ENCODE assay signal across 10 cellular contexts in genomic region chr12:56261503-56262230, GRCh38. TPM values are rescaled to one million over a fixed set of nuclear protein-coding genes. Genes with fewer than 3 reads are reported as not detected.
DNase-seq lines count a peak whose midpoint lies in the region; ATAC-seq and TF ChIP-seq lines count a peak whose summit lies in the region.
"Had no signal": no experiment of that assay in that cellular context is flagged by ENCODE, and none has a peak within 500 bp of the region (broad histone marks: within the 10 kb centered on the region; RNA-seq: fewer than 3 reads in every experiment).

No MANE protein-coding gene starts in this region.

- H3K4me1 ChIP-seq in Caco-2 (peaks cover 38% of the 10 kb centered on the region), prostate gland (replicated peaks) (peaks cover 5% of the 10 kb centered on the region)

- H3K27me3 ChIP-seq in Caco-2 (replicated peaks; ENCODE audit: control insufficient read depth, insufficient read depth, low read length) (no peaks in the 10 kb centered on the region), prostate gland (replicated peaks; ENCODE audit: insufficient read depth) (no peaks in the 10 kb centered on the region)

- H3K4me3 ChIP-seq in Caco-2 (ENCODE audit: low read depth, low read length), result no peak overlapping the region
- no peak overlapping the region for H3K4me3 ChIP-seq in prostate gland

- intact Hi-C loops in Caco-2 (cut with micrococcal nuclease; ENCODE audit: unreplicated experiment), result no loop called here
- intact Hi-C loops in prostate gland (cut with DNase I), result no loop called here

- TF ChIP-seq POLR2A in prostate gland (IDR thresholded peaks at IDR 0.05), result no peak

- H3K27me3 Mint-ChIP-seq in Caco-2 (ENCODE audit: insufficient read depth, unreplicated experiment) (no peaks in the 10 kb centered on the region), chondrocyte (ENCODE audit: low read depth) (no peaks in the 10 kb centered on the region)
- no peaks in the 10 kb centered on the region for H3K27me3 Mint-ChIP-seq in stimulated activated naive B cell treated with anti-CD40 and anti-IgM and Interleukin-4, amounts not matched to agents 10 μg/mL and 1 μg/mL and 100 μg/mL, for 72 hours

- H3K4me1 Mint-ChIP-seq in Caco-2 (ENCODE audit: low read depth, unreplicated experiment) (peaks cover 30% of the 10 kb centered on the region), chondrocyte (ENCODE audit: low read depth) (peaks cover 31% of the 10 kb centered on the region)
- peaks cover 13 to 22% of the 10 kb centered on the region in 2 donors for H3K4me1 Mint-ChIP-seq in stimulated activated naive B cell treated with anti-CD40 and anti-IgM and Interleukin-4, amounts not matched to agents 10 μg/mL and 1 μg/mL and 100 μg/mL, for 72 hours

- H3K36me3 ChIP-seq in Caco-2 (ENCODE audit: control insufficient read depth, insufficient read depth, low read length) (no peaks in the 10 kb centered on the region), prostate gland (no peaks in the 10 kb centered on the region)

- H3K9me3 Mint-ChIP-seq in Caco-2 (ENCODE audit: unreplicated experiment) (peaks cover 10% of the 10 kb centered on the region), chondrocyte (ENCODE audit: low read depth) (no peaks in the 10 kb centered on the region)
- H3K9me3 Mint-ChIP-seq in stimulated activated naive B cell treated with anti-CD40 and anti-IgM and Interleukin-4, amounts not matched to agents 10 μg/mL and 1 μg/mL and 100 μg/mL, for 72 hours, result no peaks in the 10 kb centered on the region

- H3K36me3 Mint-ChIP-seq in Caco-2 (ENCODE audit: insufficient read depth, unreplicated experiment) (peaks cover 14% of the 10 kb centered on the region), chondrocyte (ENCODE audit: low read depth) (no peaks in the 10 kb centered on the region)
- H3K36me3 Mint-ChIP-seq in stimulated activated naive B cell treated with anti-CD40 and anti-IgM and Interleukin-4, amounts not matched to agents 10 μg/mL and 1 μg/mL and 100 μg/mL, for 72 hours, result no peaks in the 10 kb centered on the region

- H3K9me3 ChIP-seq in Caco-2 (no peaks in the 10 kb centered on the region), prostate gland (no peaks in the 10 kb centered on the region)

- no TSS peak for BruUV-seq in Caco-2 (replicated peaks; lab: Mats Ljungman, UMichigan)

- H3K4me3 Mint-ChIP-seq in Caco-2 (ENCODE audit: unreplicated experiment) (peak overlapping the region; percentile 29), chondrocyte (ENCODE audit: unreplicated experiment) (no peak overlapping the region)
- no peak overlapping the region for H3K4me3 Mint-ChIP-seq in stimulated activated naive B cell treated with anti-CD40 and anti-IgM and Interleukin-4, amounts not matched to agents 10 μg/mL and 1 μg/mL and 100 μg/mL, for 72 hours

- DNase-seq in Caco-2 (peak; percentile 71 to 82), NCI-H460 (ENCODE audit: extremely low read depth, low read depth) (peak; percentile 83), chondrocyte (ENCODE audit: low spot score) (peak; percentile 11), myocyte (ENCODE audit: low read depth) (peak; percentile 98), SHP77 treated with DMSO at 0.1 percent for 48 hours (lab: John Stamatoyannopoulos, UW) (no peak), prostate gland (ENCODE audit: low spot score) (no peak)
- DNase-seq in stimulated activated naive B cell treated with anti-CD40 and anti-IgM and Interleukin-4, amounts not matched to agents 10 μg/mL and 1 μg/mL and 100 μg/mL, for 72 hours, result no peak
- DNase-seq: left ventricle myocardium superior, NCI-H1048 had no signal

- WGBS in prostate gland, result 87% methylated on average over 5 of the region's 5 CpGs

- H3K27ac Mint-ChIP-seq in Caco-2 (ENCODE audit: unreplicated experiment), result peak overlapping the region; percentile 93
- peak overlapping the region; percentile 90 for H3K27ac Mint-ChIP-seq in chondrocyte (ENCODE audit: unreplicated experiment)
- no peak overlapping the region for H3K27ac Mint-ChIP-seq in stimulated activated naive B cell treated with anti-CD40 and anti-IgM and Interleukin-4, amounts not matched to agents 10 μg/mL and 1 μg/mL and 100 μg/mL, for 72 hours

- no peak for ATAC-seq in HG02642 (IDR thresholded peaks at IDR 0.05; ENCODE audit: poor library complexity, unreplicated experiment)
- no peak for ATAC-seq in stimulated activated naive B cell treated with anti-CD40 and anti-IgM and Interleukin-4, amounts not matched to agents 10 μg/mL and 1 μg/mL and 100 μg/mL, for 72 hours (replicated peaks)
- ATAC-seq: left ventricle myocardium superior had no signal

- TF ChIP-seq CTCF in Caco-2 (IDR thresholded peaks at IDR 0.05; ENCODE audit: insufficient read depth in 1 of 2, low read depth in 1 of 2, low read length in 1 of 2, severe bottlenecking in 1 of 2, unreplicated experiment in 1 of 2), result no peak
- TF ChIP-seq CTCF in chondrocyte (IDR thresholded peaks at IDR 0.05), result no peak
- TF ChIP-seq CTCF in prostate gland (IDR thresholded peaks at IDR 0.05), result no peak

- POLR2A ChIA-PET in Caco-2 (lab: Charles Lee), result no interaction called here

- CTCF ChIA-PET in Caco-2 (lab: Charles Lee), result no interaction called here

- no peak overlapping the region for H3K27ac ChIP-seq in prostate gland

RNA-seq across cellular contexts. Expression of gene ANKRD52, which starts 3.5 kb away (rescaled TPM):
- total RNA-seq in Caco-2 (2022) (34.6 and 46.3 TPM in 2 replicates), chondrocyte (99.9 to 113 TPM (median 106 TPM) in 3 replicates), myocyte (31.3 and 31.8 TPM in 2 replicates), prostate gland (10 to 100 TPM; 18.5 to 29.0 TPM)
- total RNA-seq in NCI-H460 (2014; rRNA removed; shearing (Covaris generic)), result 29.0 and 32.7 TPM in 2 replicates
- polyA plus RNA-seq in NCI-H460 (2014; cell fraction: nucleus; rRNA removed), result 29.1 and 30.3 TPM in 2 replicates
- polyA plus RNA-seq in myocyte (2012), result 71.4 TPM

RNA-seq across cellular contexts. Expression of gene COQ10A, which starts 5.1 kb away (rescaled TPM):
- total RNA-seq in Caco-2 (2022) (16.7 and 18.4 TPM in 2 replicates), chondrocyte (9.0 to 15.6 TPM (median 9.8 TPM) in 3 replicates), myocyte (87.8 and 112 TPM in 2 replicates), prostate gland (10 to 100 TPM; 15.9 to 17.6 TPM)
- total RNA-seq in NCI-H460 (2014; rRNA removed; shearing (Covaris generic)), result 13.5 and 14.2 TPM in 2 replicates
- polyA plus RNA-seq in NCI-H460 (2014; cell fraction: nucleus; rRNA removed), result 27.8 and 31.0 TPM in 2 replicates
- polyA plus RNA-seq in myocyte (2012), result 26.4 TPM

RNA-seq across cellular contexts. Expression of gene SLC39A5, which starts 31.8 kb away (rescaled TPM):
- total RNA-seq in Caco-2 (2022) (83.1 and 110 TPM in 2 replicates), chondrocyte (0.41 to 0.68 TPM (median 0.47 TPM) in 3 replicates), myocyte (not detected in 2 replicates), prostate gland (not detected)
- total RNA-seq in NCI-H460 (2014; rRNA removed; shearing (Covaris generic)), result 0.84 TPM in 1 of 2 replicates, not detected in the other
- polyA plus RNA-seq in NCI-H460 (2014; cell fraction: nucleus; rRNA removed), result 0.22 and 1.1 TPM in 2 replicates
- 0.15 TPM for polyA plus RNA-seq in myocyte (2012)
- total RNA-seq: left ventricle myocardium superior had no signal

RNA-seq across cellular contexts. Expression of gene NABP2, which starts 37.5 kb away (rescaled TPM):
- total RNA-seq in Caco-2 (2022) (32.1 and 37.7 TPM in 2 replicates), chondrocyte (36.6 to 50.7 TPM (median 38.7 TPM) in 3 replicates), myocyte (29.2 and 32.0 TPM in 2 replicates), prostate gland (10 to 100 TPM; 21.4 to 33.2 TPM)
- 66.3 and 72.3 TPM in 2 replicates for total RNA-seq in NCI-H460 (2014; rRNA removed; shearing (Covaris generic))
- polyA plus RNA-seq in NCI-H460 (2014; cell fraction: nucleus; rRNA removed), result 57.3 and 62.8 TPM in 2 replicates
- polyA plus RNA-seq in myocyte (2012), result 44.5 TPM

RNA-seq across cellular contexts. Expression of gene CS, which starts 38.5 kb away (rescaled TPM):
- total RNA-seq in Caco-2 (2022) (241 and 263 TPM in 2 replicates), chondrocyte (160 to 174 TPM (median 171 TPM) in 3 replicates), myocyte (178 and 184 TPM in 2 replicates), prostate gland (100 to 1,000 TPM; 106 to 110 TPM)
- total RNA-seq in NCI-H460 (2014; rRNA removed; shearing (Covaris generic)), result 141 and 153 TPM in 2 replicates
- 141 and 168 TPM in 2 replicates for polyA plus RNA-seq in NCI-H460 (2014; cell fraction: nucleus; rRNA removed)
- polyA plus RNA-seq in myocyte (2012), result 98.3 TPM

Comparison
In these comparisons a context has a peak if more than half of its experiments do, and no peak if none do; other contexts are left out.
1. DNase-seq: peak in Caco-2 (2 of 2), NCI-H460 (single experiment), chondrocyte (single experiment) and myocyte (single experiment); none in SHP77 treated with DMSO at 0.1 percent for 48 hours (single experiment), stimulated activated naive B cell treated with anti-CD40 and anti-IgM and Interleukin-4, amounts not matched to agents 10 μg/mL and 1 μg/mL and 100 μg/mL, for 72 hours (single experiment) and prostate gland (single experiment).
2. RNA of gene SLC39A5, which starts 31.8 kb away (total RNA-seq): 83.1 to 110 TPM in Caco-2; 0.41 to 0.68 TPM in chondrocyte, not detected in prostate gland, 0.84 TPM in NCI-H460 and not detected in myocyte; every median in the first group is over 10 times any median in the second.